In the genomic region with DNA sequence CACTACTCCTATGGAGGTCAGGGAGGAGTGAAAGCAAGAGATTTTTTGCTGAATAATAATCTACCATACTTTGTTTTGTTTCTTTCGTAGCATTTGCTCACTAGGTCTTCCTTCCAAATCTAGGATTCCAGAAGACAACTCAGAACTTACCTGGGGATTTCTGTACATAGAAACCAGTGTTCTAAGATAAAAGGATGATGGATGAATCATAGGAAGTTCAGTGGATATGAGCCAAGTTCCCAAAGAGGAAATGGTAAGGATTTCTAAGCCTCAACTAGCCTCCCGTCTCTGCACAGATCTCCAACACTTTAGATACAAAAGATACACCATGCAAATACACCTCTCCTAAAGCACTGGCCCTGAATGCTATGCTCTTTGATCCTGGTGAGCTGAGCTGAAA, we compare ENCODE assay signal across 26 cellular contexts.
"Had no signal": no experiment of that assay in that cellular context is flagged by ENCODE, and none has a peak within 500 bp of the region (broad histone marks: within the 10 kb centered on the region; RNA-seq: fewer than 3 reads in every experiment).

No MANE protein-coding gene starts in this region.

- H3K27ac ChIP-seq: heart right ventricle, hepatocyte, left ventricle myocardium inferior, pancreas, prostate gland, skin epidermis, suprapubic skin, thoracic aorta, tibial artery, upper lobe of right lung, uterus had no signal

- ATAC-seq: heart right ventricle; naive thymus-derived CD8-positive, alpha-beta T cell; pancreas; right cardiac atrium; sciatic nerve; stimulated activated effector memory CD8-positive, alpha-beta T cell treated with anti-CD3 and anti-CD28 coated beads, Interleukin-12 subunit alpha, Interleukin-12 subunit beta, amount 100 ng/mL, for 72 hours; upper lobe of right lung had no signal

- FAIRE-seq: kidney, pancreas had no signal

- H3K4me1 ChIP-seq: heart right ventricle, left ventricle myocardium inferior, pancreas, prostate gland, suprapubic skin, tibial artery, upper lobe of right lung, uterus had no signal

- DNase-seq: heart right ventricle; kidney; left ventricle myocardium inferior; mesenchymal stem cell; naive thymus-derived CD8-positive, alpha-beta T cell; nucleus accumbens; pancreas; posterior cingulate gyrus; retina; right cardiac atrium; stimulated activated CD4-positive, alpha-beta T cell treated with anti-CD3 and anti-CD28 coated beads, Interleukin-12 subunit alpha, Interleukin-12 subunit beta, amount 100 ng/mL, for 4 hours; stimulated activated CD4-positive, alpha-beta T cell treated with anti-CD3 and anti-CD28 coated beads, Interleukin-15, amount 100 ng/mL, for 24 hours; stimulated activated CD4-positive, alpha-beta T cell treated with anti-CD3 and anti-CD28 coated beads, Interleukin-2, amount 100 ng/mL, for 24 hours; stimulated activated CD4-positive, alpha-beta T cell treated with anti-CD3 and anti-CD28 coated beads, Interleukin-4, amount 100 ng/mL, for 1 hour; stimulated activated naive CD4-positive, alpha-beta T cell; tibial artery; trophoblast cell; upper lobe of right lung; uterus had no signal

- H3K27me3 ChIP-seq: heart right ventricle, hepatocyte, pancreas, suprapubic skin, tibial artery, upper lobe of right lung, uterus had no signal

- H3K9me3 ChIP-seq: heart right ventricle, left ventricle myocardium inferior, pancreas, prostate gland, suprapubic skin, thoracic aorta, tibial artery, upper lobe of right lung, uterus had no signal

- H3K36me3 ChIP-seq: heart right ventricle, left ventricle myocardium inferior, pancreas, prostate gland, suprapubic skin, thoracic aorta, tibial artery, upper lobe of right lung, uterus had no signal

- H3K4me3 ChIP-seq: heart right ventricle, hepatocyte, left ventricle myocardium inferior, pancreas, prostate gland, skin epidermis, suprapubic skin, thoracic aorta, tibial artery, upper lobe of right lung, uterus had no signal
